In the genomic region with DNA sequence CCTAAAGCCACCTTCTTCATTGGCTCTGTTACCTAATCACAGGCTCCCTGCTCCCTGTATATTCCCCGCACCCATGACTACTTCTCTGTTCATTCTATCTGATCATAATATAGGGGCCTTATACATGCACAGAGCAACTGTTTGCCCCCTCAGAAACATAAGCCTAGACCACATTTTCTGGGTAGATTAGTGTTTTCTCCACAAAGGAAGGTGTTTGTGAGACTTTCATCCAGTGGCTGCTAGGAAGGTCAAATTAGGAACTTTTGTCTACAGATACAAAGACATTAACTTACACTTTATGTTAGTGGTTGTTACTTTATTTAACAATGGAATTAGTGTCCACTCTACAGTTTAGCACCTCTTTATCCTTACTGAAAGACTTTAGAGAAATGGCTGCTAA, we compare ENCODE assay signal across 19 cellular contexts.
"Had no signal": no experiment of that assay in that cellular context is flagged by ENCODE, and none has a peak within 500 bp of the region (broad histone marks: within the 10 kb centered on the region; RNA-seq: fewer than 3 reads in every experiment).

No MANE protein-coding gene starts in this region.

- H3K9me3 Mint-ChIP-seq: central memory CD8-positive, alpha-beta T cell; memory B cell; naive B cell; nephron progenitor cell had no signal

- H3K27me3 Mint-ChIP-seq: central memory CD8-positive, alpha-beta T cell; memory B cell; naive B cell had no signal

- H3K36me3 Mint-ChIP-seq: memory B cell, naive B cell had no signal

- FAIRE-seq: frontal cortex, islet of Langerhans, small intestine had no signal

- H3K27me3 ChIP-seq: heart left ventricle, left lung, right atrium auricular region, tibial artery, upper lobe of right lung had no signal

- H3K27ac ChIP-seq: left lung, lower lobe of right lung, tibial artery, upper lobe of right lung had no signal

- H3K36me3 ChIP-seq: right atrium auricular region had no signal

- DNase-seq: effector memory CD4-positive, alpha-beta T cell; heart left ventricle; hypothalamus; kidney glomerular epithelial cell; left lung; lower lobe of right lung; naive B cell; nephron progenitor cell; small intestine; stimulated activated CD4-positive, alpha-beta T cell treated with anti-CD3 and anti-CD28 coated beads, Interleukin-2, amount 100 ng/mL, for 48 hours; stimulated activated naive CD8-positive, alpha-beta T cell treated with anti-CD3 and anti-CD28 coated beads, Interleukin-15, Interleukin-2, amounts not matched to agents 100 U/mL and 50 U/mL, for 24 hours; tibial artery; upper lobe of right lung had no signal

- H3K9me3 ChIP-seq: heart left ventricle, left lung, lower lobe of right lung, right atrium auricular region, tibial artery, upper lobe of right lung had no signal

- H3K27ac Mint-ChIP-seq: naive B cell had no signal

- ATAC-seq: esophagus mucosa; left lung; lower lobe of right lung; stimulated activated naive CD8-positive, alpha-beta T cell treated with anti-CD3 and anti-CD28 coated beads, Interleukin-15, Interleukin-2, amounts not matched to agents 100 U/mL and 50 U/mL, for 24 hours; upper lobe of right lung had no signal

- H3K4me3 ChIP-seq: heart left ventricle, left lung, lower lobe of right lung, right atrium auricular region, tibial artery, upper lobe of right lung had no signal

- H3K4me3 Mint-ChIP-seq: central memory CD8-positive, alpha-beta T cell; memory B cell; naive B cell; nephron progenitor cell had no signal
